In the genomic region with DNA sequence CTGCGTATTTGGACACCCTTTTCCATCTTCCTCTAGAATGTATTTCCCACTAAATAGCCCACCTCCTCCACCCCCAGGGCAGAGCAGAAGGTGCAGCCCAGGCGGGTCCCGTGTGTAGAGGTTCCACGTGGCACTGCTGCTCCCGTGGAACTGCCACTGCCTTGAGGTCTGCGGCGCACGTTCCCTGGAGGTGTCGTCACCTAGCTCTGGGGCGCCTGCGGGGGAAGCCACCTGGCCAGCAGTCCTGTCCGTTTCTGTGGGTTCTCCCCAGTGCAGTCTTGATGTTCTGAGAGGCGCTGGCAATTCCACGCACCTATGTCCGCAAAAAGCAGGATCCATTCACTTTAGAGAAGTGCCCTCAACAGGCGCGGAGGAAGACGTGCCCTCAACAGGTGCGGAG, we compare ENCODE assay signal across 28 cellular contexts.
"Had no signal": no experiment of that assay in that cellular context is flagged by ENCODE, and none has a peak within 500 bp of the region (broad histone marks: within the 10 kb centered on the region; RNA-seq: fewer than 3 reads in every experiment).

No MANE protein-coding gene starts in this region.

- H2AFZ ChIP-seq: hepatocyte had no signal

- H3K4me1 ChIP-seq: esophagus muscularis mucosa, foreskin keratinocyte, gastroesophageal sphincter, heart left ventricle, right lobe of liver, tibial artery had no signal

- H3K27me3 ChIP-seq: esophagus muscularis mucosa, foreskin keratinocyte, gastroesophageal sphincter, heart left ventricle, hepatocyte, neutrophil, pancreas, right lobe of liver, testis, tibial artery had no signal

- H3K4me1 Mint-ChIP-seq: stimulated activated memory B cell treated with anti-CD40 and anti-IgM and Interleukin-4, amounts not matched to agents 10 μg/mL and 1 μg/mL and 100 μg/mL, for 72 hours had no signal

- H3K9me3 ChIP-seq: esophagus muscularis mucosa, gastroesophageal sphincter, heart left ventricle, neutrophil, pancreas, right lobe of liver, testis had no signal

- H3K4me2 ChIP-seq: hepatocyte, smooth muscle cell had no signal

- H3K27me3 Mint-ChIP-seq: naive thymus-derived CD4-positive, alpha-beta T cell; stimulated activated memory B cell treated with anti-CD40 and anti-IgM and Interleukin-4, amounts not matched to agents 10 μg/mL and 1 μg/mL and 100 μg/mL, for 72 hours; type B pancreatic cell had no signal

- FAIRE-seq: endothelial cell of umbilical vein, kidney, pancreas, urothelium cell line had no signal

- H3K4me3 Mint-ChIP-seq: naive thymus-derived CD4-positive, alpha-beta T cell; stimulated activated memory B cell treated with anti-CD40 and anti-IgM and Interleukin-4, amounts not matched to agents 10 μg/mL and 1 μg/mL and 100 μg/mL, for 72 hours; type B pancreatic cell had no signal

- H3K27ac ChIP-seq: coronary artery, esophagus muscularis mucosa, foreskin keratinocyte, gastroesophageal sphincter, heart left ventricle, hepatocyte, neutrophil, pancreas, right lobe of liver, testis, tibial artery had no signal

- H3K9me3 Mint-ChIP-seq: naive thymus-derived CD4-positive, alpha-beta T cell; stimulated activated memory B cell treated with anti-CD40 and anti-IgM and Interleukin-4, amounts not matched to agents 10 μg/mL and 1 μg/mL and 100 μg/mL, for 72 hours; type B pancreatic cell had no signal

- H3K79me2 ChIP-seq: hepatocyte had no signal

- H3K4me3 ChIP-seq: coronary artery, esophagus muscularis mucosa, gastroesophageal sphincter, heart left ventricle, hepatocyte, pancreas, right lobe of liver, smooth muscle cell, testis, tibial artery had no signal

- DNase-seq: dermis blood vessel endothelial cell; effector memory CD4-positive, alpha-beta T cell; foreskin keratinocyte; heart left ventricle; kidney; mammary epithelial cell; mesendoderm; midbrain; naive thymus-derived CD4-positive, alpha-beta T cell; retina; right lobe of liver; stimulated activated CD4-positive, alpha-beta T cell treated with anti-CD3 and anti-CD28 coated beads, Interleukin-2, amount 100 ng/mL, for 24 hours; stimulated activated CD4-positive, alpha-beta T cell treated with anti-CD3 and anti-CD28 coated beads, Interleukin-4, amount 100 ng/mL, for 24 hours; stimulated activated naive CD8-positive, alpha-beta T cell treated with anti-CD3 and anti-CD28 coated beads, Interleukin-15, Interleukin-2, amounts not matched to agents 100 U/mL and 50 U/mL, for 24 hours; substantia nigra; testis had no signal

- H3K27ac Mint-ChIP-seq: stimulated activated memory B cell treated with anti-CD40 and anti-IgM and Interleukin-4, amounts not matched to agents 10 μg/mL and 1 μg/mL and 100 μg/mL, for 72 hours; type B pancreatic cell had no signal

- ATAC-seq: foreskin keratinocyte; gastroesophageal sphincter; naive thymus-derived CD4-positive, alpha-beta T cell; stimulated activated naive CD8-positive, alpha-beta T cell treated with anti-CD3 and anti-CD28 coated beads, Interleukin-15, Interleukin-2, amounts not matched to agents 100 U/mL and 50 U/mL, for 24 hours had no signal
